ENCODE assay signal across 8 cellular contexts in the genomic region with DNA sequence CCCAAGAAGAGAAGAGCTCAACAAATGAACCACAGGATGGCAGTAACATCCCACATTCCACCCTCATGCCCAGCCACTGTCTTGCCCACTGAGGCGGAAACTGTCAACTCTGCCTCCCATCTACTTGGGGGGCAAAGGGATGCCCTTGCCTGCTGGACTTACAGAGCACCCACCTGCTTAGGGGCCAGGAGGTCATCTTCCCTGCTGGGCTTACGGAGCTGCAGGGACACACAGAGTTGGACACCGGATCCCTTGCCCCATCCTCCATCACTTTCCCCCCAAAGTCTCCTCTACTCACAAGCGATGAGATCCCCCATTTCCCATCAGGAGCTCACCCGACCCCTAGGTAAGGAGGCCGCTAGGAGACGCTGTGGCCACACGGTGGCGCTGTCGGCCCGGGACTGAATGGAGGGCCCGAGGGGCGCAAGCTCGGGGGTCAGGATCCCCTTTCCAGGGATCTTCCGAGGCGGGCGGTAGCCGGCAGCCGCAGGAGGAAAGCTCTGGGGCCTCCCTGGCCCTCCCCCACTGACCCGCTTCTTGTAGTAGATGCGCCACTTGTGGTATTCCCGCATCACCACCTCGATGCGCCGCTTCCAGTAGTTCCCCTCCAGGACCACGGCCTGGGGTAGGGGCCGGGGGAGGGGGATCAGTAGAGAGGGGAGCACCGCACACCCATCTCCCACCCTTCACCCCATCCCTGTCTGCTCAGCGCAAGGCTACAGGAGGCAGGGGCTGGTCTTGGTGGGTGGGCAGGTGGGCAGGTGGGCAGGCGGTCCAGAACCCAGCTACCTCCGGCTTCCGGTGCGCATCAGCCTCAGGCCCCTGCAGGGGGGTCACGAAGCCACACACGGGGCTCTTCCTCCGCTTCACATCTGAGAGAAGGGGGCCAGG. TPM values are rescaled to one million over a fixed set of nuclear protein-coding genes. Genes with fewer than 3 reads are reported as not detected.
A peak's percentile ranks its signal among the peaks of the same experiment; 100 is the strongest.
DNase-seq lines count a peak whose midpoint lies in the region; TF ChIP-seq lines count a peak whose summit lies in the region.

No MANE protein-coding gene starts in this region.

- H4K8ac ChIP-seq in mesendoderm (ENCODE audit: low read depth, low read length), result no peak overlapping the region

- POLR2A ChIA-PET in activated CD4-positive, alpha-beta memory T cell treated with anti-CD3 and anti-CD28 coated beads for 36 hours (lab: Charles Lee), result no interaction called here

- peak; percentile 77 for DNase-seq in NCI-H1436 (lab: John Stamatoyannopoulos, UW)
- DNase-seq in NCI-H1436 treated with DMSO at 0.1 percent for 48 hours (lab: John Stamatoyannopoulos, UW), result no peak
- peak; percentile 46 to 60 for DNase-seq in NCI-H1930 (lab: John Stamatoyannopoulos, UW)
- DNase-seq in activated CD4-positive, alpha-beta memory T cell treated with anti-CD3 and anti-CD28 coated beads for 36 hours, result peak; percentile 64
- peak; percentile 32 to 62 (median 53) for DNase-seq in effector memory CD4-positive, alpha-beta T cell
- peak; percentile 67 for DNase-seq in mesendoderm
- peak; percentile 48 for DNase-seq in stimulated activated CD8-positive, alpha-beta memory T cell treated with anti-CD3 and anti-CD28 coated beads, Interleukin-7, amount 100 ng/mL, for 24 hours (ENCODE audit: low read depth)
- DNase-seq in lower leg skin (ENCODE audit: low spot score in 2 of 2), result no peak

- H3K4me3 ChIP-seq in effector memory CD4-positive, alpha-beta T cell (ENCODE audit: insufficient read depth, low read depth, low read length, poor library complexity, severe bottlenecking), result no peak overlapping the region
- no peak overlapping the region for H3K4me3 ChIP-seq in mesendoderm (ENCODE audit: low read length)
- H3K4me3 ChIP-seq in lower leg skin (ENCODE audit: low read depth, poor library complexity, severe bottlenecking), result no peak overlapping the region

- no CpG with 5 or more reads among the region's 36 CpGs for WGBS in mesendoderm (ENCODE audit: extremely low coverage, insufficient coverage, low lambda C conversion rate)
- WGBS in lower leg skin, 2 donors, result 11 to 15% methylated on average over 26 to 30 of the region's 36 CpGs

- no peak overlapping the region for H3K4me3 Mint-ChIP-seq in activated CD4-positive, alpha-beta memory T cell treated with anti-CD3 and anti-CD28 coated beads for 36 hours

- no peaks in the 10 kb centered on the region for H3K4me1 Mint-ChIP-seq in activated CD4-positive, alpha-beta memory T cell treated with anti-CD3 and anti-CD28 coated beads for 36 hours (ENCODE audit: low read depth)

- no peak overlapping the region for H3K9ac ChIP-seq in mesendoderm (ENCODE audit: low read length)

- no peak overlapping the region for H3K23ac ChIP-seq in mesendoderm (ENCODE audit: low read length)

- peaks cover 19% of the 10 kb centered on the region for H3K27me3 Mint-ChIP-seq in activated CD4-positive, alpha-beta memory T cell treated with anti-CD3 and anti-CD28 coated beads for 36 hours

- no peak overlapping the region for H3K27ac ChIP-seq in effector memory CD4-positive, alpha-beta T cell (ENCODE audit: insufficient read depth, low read length, poor library complexity, severe bottlenecking)
- no peak overlapping the region for H3K27ac ChIP-seq in mesendoderm (ENCODE audit: low read depth, low read length)

- no peak overlapping the region for H2BK15ac ChIP-seq in mesendoderm (replicated peaks; ENCODE audit: low read depth)

- H3K56ac ChIP-seq in mesendoderm (ENCODE audit: low read length), result peak overlapping the region; percentile 42

- intact Hi-C loops in activated CD4-positive, alpha-beta memory T cell treated with anti-CD3 and anti-CD28 coated beads for 36 hours (cut with micrococcal nuclease), result loop anchor here (1.0 to 5.0 kb wide), 3 partner anchors 60 to 245 kb away; a partner anchor contains a TSS
- intact Hi-C loops in lower leg skin (cut with DNase I; ENCODE audit: low total_unique reads), result loop anchor here (5.0 kb wide), 1 partner anchor 120 kb away; no protein-coding TSS in a partner anchor

- no peak overlapping the region for H2BK120ac ChIP-seq in mesendoderm (ENCODE audit: low read depth, low read length)

- H3K4ac ChIP-seq in mesendoderm (ENCODE audit: low read depth, low read length), result no peak overlapping the region

- no peak overlapping the region for H3K27ac Mint-ChIP-seq in activated CD4-positive, alpha-beta memory T cell treated with anti-CD3 and anti-CD28 coated beads for 36 hours

- H3K36me3 ChIP-seq in effector memory CD4-positive, alpha-beta T cell (ENCODE audit: control insufficient read depth, insufficient read depth, low read length), result no peaks in the 10 kb centered on the region
- no peaks in the 10 kb centered on the region for H3K36me3 ChIP-seq in mesendoderm (ENCODE audit: control insufficient read depth, insufficient read depth, low read length)

- no peak for TF ChIP-seq POLR2A in lower leg skin (IDR thresholded peaks at IDR 0.05)

- peak overlapping the region; percentile 52 for H3K4me2 ChIP-seq in mesendoderm (ENCODE audit: low read length)

- H2BK5ac ChIP-seq in mesendoderm (ENCODE audit: low read length), result no peak overlapping the region

- H3K79me2 ChIP-seq in mesendoderm (ENCODE audit: control insufficient read depth, insufficient read depth, low read length), result no peaks in the 10 kb centered on the region

- H3K9me3 ChIP-seq in effector memory CD4-positive, alpha-beta T cell (ENCODE audit: control insufficient read depth, low read length), result no peaks in the 10 kb centered on the region

- CTCF ChIA-PET in activated CD4-positive, alpha-beta memory T cell treated with anti-CD3 and anti-CD28 coated beads for 36 hours (lab: Charles Lee), result interaction anchor here (0.6 to 6.4 kb wide), 53 partner anchors 9 to 419 kb away, joined by 3 to 109 read pairs (median 5); a partner anchor contains a TSS

- no peaks in the 10 kb centered on the region for H3K79me1 ChIP-seq in mesendoderm (ENCODE audit: low read length)

- peak in 1 of 3 donors; percentile 65 for TF ChIP-seq CTCF in lower leg skin (IDR thresholded peaks at IDR 0.05)

- H3K4me1 ChIP-seq in effector memory CD4-positive, alpha-beta T cell (ENCODE audit: control insufficient read depth, insufficient read depth, low read length, poor library complexity, severe bottlenecking), result no peaks in the 10 kb centered on the region
- H3K4me1 ChIP-seq in mesendoderm (ENCODE audit: control insufficient read depth, low read depth, low read length), result no peaks in the 10 kb centered on the region

- H3K9me3 Mint-ChIP-seq in activated CD4-positive, alpha-beta memory T cell treated with anti-CD3 and anti-CD28 coated beads for 36 hours, result no peaks in the 10 kb centered on the region

- no peaks in the 10 kb centered on the region for H3K27me3 ChIP-seq in effector memory CD4-positive, alpha-beta T cell (replicated peaks; ENCODE audit: control insufficient read depth, insufficient read depth, low read length, poor library complexity, severe bottlenecking)
- no peaks in the 10 kb centered on the region for H3K27me3 ChIP-seq in mesendoderm (ENCODE audit: insufficient read depth, low read length, poor library complexity)

- no peak overlapping the region for H2AK5ac ChIP-seq in mesendoderm (ENCODE audit: low read length)

- no peak overlapping the region for H4K5ac ChIP-seq in mesendoderm (ENCODE audit: low read length)

- H3K36me3 Mint-ChIP-seq in activated CD4-positive, alpha-beta memory T cell treated with anti-CD3 and anti-CD28 coated beads for 36 hours, result no peaks in the 10 kb centered on the region

- no peak overlapping the region for H3K18ac ChIP-seq in mesendoderm (ENCODE audit: low read length)

RNA-seq across cellular contexts. Expression of a gene that starts 17.3 kb away (rescaled TPM):
- total RNA-seq in activated CD4-positive, alpha-beta memory T cell treated with anti-CD3 and anti-CD28 coated beads for 36 hours, result not detected
- 1.6 TPM for polyA plus RNA-seq in mesendoderm (2013, experiment 1 of 2)
- 2.0 TPM for polyA plus RNA-seq in mesendoderm (2013, experiment 2 of 2)
- total RNA-seq in lower leg skin, result 10 to 100 TPM in 1 of 4 donors, 1 to 10 TPM in 3; 1.3 to 12.0 (median 5.6) TPM

RNA-seq across cellular contexts. Expression of a gene that starts 28.7 kb away (rescaled TPM):
- total RNA-seq in activated CD4-positive, alpha-beta memory T cell treated with anti-CD3 and anti-CD28 coated beads for 36 hours, result 10 to 100 TPM; 23.0 to 25.3 TPM
- polyA plus RNA-seq in mesendoderm (2013, experiment 1 of 2), result 19.9 TPM
- 18.5 TPM for polyA plus RNA-seq in mesendoderm (2013, experiment 2 of 2)
- 10 to 100 TPM; 32.2 to 52.1 (median 40.3) TPM for total RNA-seq in lower leg skin

RNA-seq across cellular contexts. Expression of a gene that starts 49.6 kb away (rescaled TPM):
- total RNA-seq in activated CD4-positive, alpha-beta memory T cell treated with anti-CD3 and anti-CD28 coated beads for 36 hours, result 10 to 100 TPM; 48.0 to 50.3 TPM
- 45.0 TPM for polyA plus RNA-seq in mesendoderm (2013, experiment 1 of 2)
- 45.5 TPM for polyA plus RNA-seq in mesendoderm (2013, experiment 2 of 2)
- total RNA-seq in lower leg skin, result 10 to 100 TPM; 31.8 to 66.2 (median 47.7) TPM

Comparison
In these comparisons a context has a peak if more than half of its experiments do, and no peak if none do; other contexts are left out.
1. DNase-seq: peak in NCI-H1436 (single experiment), NCI-H1930 (2 of 2), activated CD4-positive, alpha-beta memory T cell treated with anti-CD3 and anti-CD28 coated beads for 36 hours (single experiment), effector memory CD4-positive, alpha-beta T cell (3 of 3), mesendoderm (single experiment) and stimulated activated CD8-positive, alpha-beta memory T cell treated with anti-CD3 and anti-CD28 coated beads, Interleukin-7, amount 100 ng/mL, for 24 hours (single experiment); none in NCI-H1436 treated with DMSO at 0.1 percent for 48 hours (single experiment) and lower leg skin (0 of 2).